20 cellular contexts compared by ENCODE assay signal in the genomic region with DNA sequence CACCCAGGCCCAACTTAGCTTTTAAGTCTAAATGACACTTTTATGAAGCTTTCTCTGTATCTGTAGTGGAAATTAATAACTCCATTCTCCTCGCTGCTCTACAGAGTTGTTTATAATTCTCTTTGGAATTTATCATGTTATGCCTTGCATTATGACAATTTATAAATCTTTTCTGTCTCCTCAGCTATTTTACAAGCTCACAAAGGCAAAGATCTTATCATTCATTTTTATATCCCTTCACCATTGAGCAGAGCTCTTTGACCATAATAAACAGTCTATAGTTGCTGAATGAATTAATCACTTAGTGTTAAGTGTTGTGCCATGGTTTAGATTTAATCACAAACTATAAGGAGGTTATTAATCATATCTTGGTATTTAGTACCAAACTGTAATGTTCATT.
DNase-seq lines count a peak whose midpoint lies in the region; ATAC-seq, FAIRE-seq and TF ChIP-seq lines count a peak whose summit lies in the region.
"Had no signal": no experiment of that assay in that cellular context is flagged by ENCODE, and none has a peak within 500 bp of the region (broad histone marks: within the 10 kb centered on the region; RNA-seq: fewer than 3 reads in every experiment).

No MANE protein-coding gene starts in this region.

- H3K4me3 Mint-ChIP-seq in nephron progenitor cell: no peak overlapping the region
- H3K4me3 Mint-ChIP-seq: CD4-positive, CD25-positive, alpha-beta regulatory T cell; CD8-positive, alpha-beta memory T cell had no signal

- ATAC-seq in A549: no peak
- ATAC-seq in HG03025 (IDR thresholded peaks at IDR 0.05; ENCODE audit: low FRiP score, unreplicated experiment): no peak

- POLR2A ChIA-PET in A549 (lab: Yijun Ruan, JAX): no interaction called here
- POLR2A ChIA-PET in HEK293T (lab: Yijun Ruan, JAX): no interaction called here

- no peaks in the 10 kb centered on the region for H3K79me2 ChIP-seq in parathyroid adenoma

- DNase-seq in A549 (ENCODE audit: low read depth in 1 of 2, low spot score in 1 of 2) (no peak), HEK293T (ENCODE audit: extremely low spot score) (no peak), nephron progenitor cell (no peak)
- DNase-seq: ACHN; BE2C; C1 segment of cervical spinal cord; CD4-positive, CD25-positive, alpha-beta regulatory T cell; CD8-positive, alpha-beta memory T cell; COR-L47; DMS 273 treated with DMSO at 0.1 percent for 48 hours; DMS53; DND-41; GM23248; KBM-7 had no signal

- TF ChIP-seq POLR2A in A549 (IDR thresholded peaks at IDR 0.05; ENCODE audit: low read length): no peak

- H3K36me3 ChIP-seq in parathyroid adenoma (ENCODE audit: control insufficient read depth, insufficient read depth, low read length): no peaks in the 10 kb centered on the region
- H3K36me3 ChIP-seq: BE2C, HAP-1 had no signal

- H3K27ac ChIP-seq in A549 (no peak overlapping the region), parathyroid adenoma (peak overlapping the region; percentile 10)
- H3K27ac ChIP-seq: GM23248 had no signal

- H3K9ac ChIP-seq in parathyroid adenoma: no peak overlapping the region
- H3K9ac ChIP-seq: GM23248 had no signal

- TF ChIP-seq EP300 in A549 (IDR thresholded peaks at IDR 0.05): no peak

- no peaks in the 10 kb centered on the region for H3K4me1 Mint-ChIP-seq in nephron progenitor cell
- H3K4me1 Mint-ChIP-seq: CD4-positive, CD25-positive, alpha-beta regulatory T cell; CD8-positive, alpha-beta memory T cell had no signal

- no peak for TF ChIP-seq RAD21 in A549 (conservative IDR thresholded peaks at IDR 0.05 in 1 of 2, IDR thresholded peaks at IDR 0.05 in 1 of 2)

- no peaks in the 10 kb centered on the region for H3K27me3 Mint-ChIP-seq in nephron progenitor cell (ENCODE audit: low read depth, poor library complexity)
- H3K27me3 Mint-ChIP-seq: CD4-positive, CD25-positive, alpha-beta regulatory T cell; CD8-positive, alpha-beta memory T cell had no signal

- H2AFZ ChIP-seq in parathyroid adenoma: peak overlapping the region; percentile 45
- H2AFZ ChIP-seq: GM23248 had no signal

- H3K9me3 ChIP-seq in A549 (no peaks in the 10 kb centered on the region), parathyroid adenoma (ENCODE audit: control insufficient read depth, low read length) (no peaks in the 10 kb centered on the region)
- H3K9me3 ChIP-seq: BE2C, HAP-1 had no signal

- H3K4me3 ChIP-seq in A549 (no peak overlapping the region), parathyroid adenoma (ENCODE audit: low read depth, low read length) (no peak overlapping the region)
- H3K4me3 ChIP-seq: GM23248, HAP-1 had no signal

- no peak for FAIRE-seq in A549 (lab: Jason Lieb, UNC)
- peak; percentile 67 for FAIRE-seq in endometrium (lab: Jason Lieb, UNC)
- FAIRE-seq: G401.6, GM12891 had no signal

- 90% methylated on average over 1 of the region's 1 CpG for WGBS in A549 (ENCODE audit: missing lambda C conversion rate)

- peaks cover 5% of the 10 kb centered on the region for H3K9me3 Mint-ChIP-seq in nephron progenitor cell

- H3K27me3 ChIP-seq in parathyroid adenoma (ENCODE audit: control insufficient read depth, insufficient read depth, low read length): no peaks in the 10 kb centered on the region
- H3K27me3 ChIP-seq: BE2C had no signal

- H3K4me1 ChIP-seq in A549: no peaks in the 10 kb centered on the region
- peaks cover 4% of the 10 kb centered on the region for H3K4me1 ChIP-seq in parathyroid adenoma
- H3K4me1 ChIP-seq: BE2C had no signal

- CTCF ChIA-PET in A549 (lab: Yijun Ruan, JAX): interaction anchor here (0.6 kb wide), 1 partner anchor 78 kb away, joined by 3 read pairs; no protein-coding TSS in a partner anchor
- CTCF ChIA-PET in HEK293T (lab: Yijun Ruan, JAX): no interaction called here

- H3K4me2 ChIP-seq in A549: no peak overlapping the region
- no peak overlapping the region for H3K4me2 ChIP-seq in parathyroid adenoma (ENCODE audit: low read length)

- TF ChIP-seq CTCF in A549 (IDR thresholded peaks at IDR 0.05) (no peak), parathyroid adenoma (IDR thresholded peaks at IDR 0.05) (no peak), nephron progenitor cell (IDR thresholded peaks at IDR 0.05) (no peak)

- no peak overlapping the region for H3K27ac Mint-ChIP-seq in nephron progenitor cell
- H3K27ac Mint-ChIP-seq: CD4-positive, CD25-positive, alpha-beta regulatory T cell; CD8-positive, alpha-beta memory T cell had no signal

- H3K36me3 Mint-ChIP-seq in nephron progenitor cell (ENCODE audit: low read depth): no peaks in the 10 kb centered on the region
- H3K36me3 Mint-ChIP-seq: CD4-positive, CD25-positive, alpha-beta regulatory T cell; CD8-positive, alpha-beta memory T cell had no signal

TF ChIP-seq in A549, 52 proteins besides CTCF, POLR2A, EP300 and RAD21:
- TF ChIP-seq, protein P1, sequence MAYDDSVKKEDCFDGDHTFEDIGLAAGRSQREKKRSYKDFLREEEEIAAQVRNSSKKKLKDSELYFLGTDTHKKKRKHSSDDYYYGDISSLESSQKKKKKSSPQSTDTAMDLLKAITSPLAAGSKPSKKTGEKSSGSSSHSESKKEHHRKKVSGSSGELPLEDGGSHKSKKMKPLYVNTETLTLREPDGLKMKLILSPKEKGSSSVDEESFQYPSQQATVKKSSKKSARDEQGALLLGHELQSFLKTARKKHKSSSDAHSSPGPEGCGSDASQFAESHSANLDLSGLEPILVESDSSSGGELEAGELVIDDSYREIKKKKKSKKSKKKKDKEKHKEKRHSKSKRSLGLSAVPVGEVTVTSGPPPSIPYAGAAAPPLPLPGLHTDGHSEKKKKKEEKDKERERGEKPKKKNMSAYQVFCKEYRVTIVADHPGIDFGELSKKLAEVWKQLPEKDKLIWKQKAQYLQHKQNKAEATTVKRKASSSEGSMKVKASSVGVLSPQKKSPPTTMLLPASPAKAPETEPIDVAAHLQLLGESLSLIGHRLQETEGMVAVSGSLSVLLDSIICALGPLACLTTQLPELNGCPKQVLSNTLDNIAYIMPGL (CRISPR knock-in tag; IDR thresholded peaks at IDR 0.05; ENCODE audit: borderline replicate concordance): no peak
- TF ChIP-seq MAFK (IDR thresholded peaks at IDR 0.05; ENCODE audit: partially characterized antibody): peak; percentile 65
- no peak for TF ChIP-seq HOXB13 (CRISPR knock-in tag; IDR thresholded peaks at IDR 0.05; ENCODE audit: low read depth)
- TF ChIP-seq NPAS2 (CRISPR knock-in tag; IDR thresholded peaks at IDR 0.05; ENCODE audit: borderline replicate concordance): no peak
TF ChIP-seq in A549: peak in this region for 1.

TF ChIP-seq in HEK293T, 16 proteins besides CTCF, POLR2A, EP300 and RAD21:
- no peak for TF ChIP-seq BHLHE40 (IDR thresholded peaks at IDR 0.05; ENCODE audit: borderline replicate concordance)
- TF ChIP-seq, protein P2, sequence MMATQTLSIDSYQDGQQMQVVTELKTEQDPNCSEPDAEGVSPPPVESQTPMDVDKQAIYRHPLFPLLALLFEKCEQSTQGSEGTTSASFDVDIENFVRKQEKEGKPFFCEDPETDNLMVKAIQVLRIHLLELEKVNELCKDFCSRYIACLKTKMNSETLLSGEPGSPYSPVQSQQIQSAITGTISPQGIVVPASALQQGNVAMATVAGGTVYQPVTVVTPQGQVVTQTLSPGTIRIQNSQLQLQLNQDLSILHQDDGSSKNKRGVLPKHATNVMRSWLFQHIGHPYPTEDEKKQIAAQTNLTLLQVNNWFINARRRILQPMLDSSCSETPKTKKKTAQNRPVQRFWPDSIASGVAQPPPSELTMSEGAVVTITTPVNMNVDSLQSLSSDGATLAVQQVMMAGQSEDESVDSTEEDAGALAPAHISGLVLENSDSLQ (IDR thresholded peaks at IDR 0.05): peak; percentile 59
